In genomic region chr1:26996665-26997064, GRCh38 we compare ENCODE assay signal across 2 cellular contexts.
TF ChIP-seq lines count a peak whose summit lies in the region.

No MANE protein-coding gene starts in this region.

TF ChIP-seq in HCT116, 20 proteins besides CTCF, POLR2A, EP300 and RAD21:
- TF ChIP-seq SP1 (IDR thresholded peaks at IDR 0.05; ENCODE audit: low read depth) (no peak), REST (IDR thresholded peaks at IDR 0.05; ENCODE audit: low read depth) (no peak), ZBTB33 (IDR thresholded peaks at IDR 0.05; ENCODE audit: extremely low read depth, insufficient replicate concordance, low read length) (no peak), YY1 (IDR thresholded peaks at IDR 0.05; ENCODE audit: extremely low read depth, insufficient replicate concordance, low read depth, low read length) (no peak), EZH2phosphoT487 (IDR thresholded peaks at IDR 0.05; ENCODE audit: borderline replicate concordance) (no peak), FOSL1 (IDR thresholded peaks at IDR 0.05; ENCODE audit: low read depth) (no peak), ATF3 (IDR thresholded peaks at IDR 0.05) (no peak), ZNF274 (IDR thresholded peaks at IDR 0.05; ENCODE audit: low read depth, low read length) (no peak), POLR2AphosphoS5 (IDR thresholded peaks at IDR 0.05; ENCODE audit: low read depth, low read length) (no peak), EZH2 (IDR thresholded peaks at IDR 0.05) (no peak), SIN3A (IDR thresholded peaks at IDR 0.05; ENCODE audit: low read depth) (no peak), CEBPB (IDR thresholded peaks at IDR 0.05; ENCODE audit: low read depth) (no peak), SRF (IDR thresholded peaks at IDR 0.05; ENCODE audit: low read depth) (no peak), EGR1 (IDR thresholded peaks at IDR 0.05; ENCODE audit: low read depth) (no peak), ZFX (IDR thresholded peaks at IDR 0.05) (no peak), ELF1 (IDR thresholded peaks at IDR 0.05; ENCODE audit: borderline replicate concordance, low read depth) (no peak), CBX3 (IDR thresholded peaks at IDR 0.05; ENCODE audit: low read depth) (no peak)
- TF ChIP-seq, protein P1, sequence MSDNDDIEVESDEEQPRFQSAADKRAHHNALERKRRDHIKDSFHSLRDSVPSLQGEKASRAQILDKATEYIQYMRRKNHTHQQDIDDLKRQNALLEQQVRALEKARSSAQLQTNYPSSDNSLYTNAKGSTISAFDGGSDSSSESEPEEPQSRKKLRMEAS (IDR thresholded peaks at IDR 0.05): no peak

TF ChIP-seq in WTC11, 78 proteins besides CTCF, POLR2A, EP300 and RAD21:
- TF ChIP-seq SOX15 (CRISPR knock-in tag; IDR thresholded peaks at IDR 0.05): no peak
- TF ChIP-seq ERG (CRISPR knock-in tag; IDR thresholded peaks at IDR 0.05): no peak
- TF ChIP-seq, protein P2, sequence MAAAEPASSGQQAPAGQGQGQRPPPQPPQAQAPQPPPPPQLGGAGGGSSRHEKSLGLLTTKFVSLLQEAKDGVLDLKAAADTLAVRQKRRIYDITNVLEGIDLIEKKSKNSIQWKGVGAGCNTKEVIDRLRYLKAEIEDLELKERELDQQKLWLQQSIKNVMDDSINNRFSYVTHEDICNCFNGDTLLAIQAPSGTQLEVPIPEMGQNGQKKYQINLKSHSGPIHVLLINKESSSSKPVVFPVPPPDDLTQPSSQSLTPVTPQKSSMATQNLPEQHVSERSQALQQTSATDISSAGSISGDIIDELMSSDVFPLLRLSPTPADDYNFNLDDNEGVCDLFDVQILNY (CRISPR knock-in tag; IDR thresholded peaks at IDR 0.05): no peak
- TF ChIP-seq ZNF423 (CRISPR knock-in tag; IDR thresholded peaks at IDR 0.05): no peak
- no peak for TF ChIP-seq TCF7 (CRISPR knock-in tag; IDR thresholded peaks at IDR 0.05; ENCODE audit: low read depth)
- TF ChIP-seq GTF2I (CRISPR knock-in tag; conservative IDR thresholded peaks at IDR 0.05): no peak
- TF ChIP-seq ATF3 (CRISPR knock-in tag; conservative IDR thresholded peaks at IDR 0.05): no peak
- no peak for TF ChIP-seq CREB1 (CRISPR knock-in tag; IDR thresholded peaks at IDR 0.05)
- TF ChIP-seq, protein P3, sequence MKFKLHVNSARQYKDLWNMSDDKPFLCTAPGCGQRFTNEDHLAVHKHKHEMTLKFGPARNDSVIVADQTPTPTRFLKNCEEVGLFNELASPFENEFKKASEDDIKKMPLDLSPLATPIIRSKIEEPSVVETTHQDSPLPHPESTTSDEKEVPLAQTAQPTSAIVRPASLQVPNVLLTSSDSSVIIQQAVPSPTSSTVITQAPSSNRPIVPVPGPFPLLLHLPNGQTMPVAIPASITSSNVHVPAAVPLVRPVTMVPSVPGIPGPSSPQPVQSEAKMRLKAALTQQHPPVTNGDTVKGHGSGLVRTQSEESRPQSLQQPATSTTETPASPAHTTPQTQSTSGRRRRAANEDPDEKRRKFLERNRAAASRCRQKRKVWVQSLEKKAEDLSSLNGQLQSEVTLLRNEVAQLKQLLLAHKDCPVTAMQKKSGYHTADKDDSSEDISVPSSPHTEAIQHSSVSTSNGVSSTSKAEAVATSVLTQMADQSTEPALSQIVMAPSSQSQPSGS (CRISPR knock-in tag; IDR thresholded peaks at IDR 0.05; ENCODE audit: borderline replicate concordance, low read depth): no peak
- no peak for TF ChIP-seq ZNF671 (CRISPR knock-in tag; IDR thresholded peaks at IDR 0.05)
- TF ChIP-seq, protein P4, sequence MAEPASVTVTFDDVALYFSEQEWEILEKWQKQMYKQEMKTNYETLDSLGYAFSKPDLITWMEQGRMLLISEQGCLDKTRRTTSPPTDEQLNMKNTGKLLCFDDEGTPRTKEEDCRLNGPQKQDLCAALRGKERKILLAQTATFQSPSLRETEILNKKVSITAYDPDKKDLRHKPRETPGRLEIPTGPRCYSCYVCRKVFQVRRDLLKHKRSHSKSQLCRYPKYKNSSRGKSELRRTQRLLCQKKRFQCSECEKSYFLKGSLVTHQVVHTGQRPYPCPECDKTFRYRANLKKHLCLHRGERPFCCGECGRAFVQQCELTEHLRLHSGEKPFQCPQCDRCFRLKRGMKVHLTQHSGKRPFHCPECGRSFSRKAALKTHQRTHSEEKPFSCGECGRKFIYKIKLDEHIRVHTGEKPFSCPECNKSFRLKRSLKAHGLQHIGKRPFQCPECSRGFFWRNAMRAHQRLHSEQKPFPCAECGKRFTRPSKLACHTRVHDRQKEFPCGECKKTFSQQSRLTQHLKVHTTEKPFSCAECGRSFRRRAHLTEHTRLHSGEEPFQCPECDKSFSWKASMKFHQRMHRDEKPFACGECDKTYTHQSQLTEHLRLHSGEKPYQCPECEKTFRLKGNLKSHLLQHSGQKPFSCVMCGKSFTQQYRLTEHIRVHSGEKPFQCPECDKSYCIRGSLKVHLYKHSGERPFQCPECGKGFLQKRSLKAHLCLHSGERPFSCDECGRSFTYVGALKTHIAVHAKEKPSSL (CRISPR knock-in tag; conservative IDR thresholded peaks at IDR 0.05): no peak
- no peak for TF ChIP-seq HMGA2 (CRISPR knock-in tag; IDR thresholded peaks at IDR 0.05)
- TF ChIP-seq, protein P5, sequence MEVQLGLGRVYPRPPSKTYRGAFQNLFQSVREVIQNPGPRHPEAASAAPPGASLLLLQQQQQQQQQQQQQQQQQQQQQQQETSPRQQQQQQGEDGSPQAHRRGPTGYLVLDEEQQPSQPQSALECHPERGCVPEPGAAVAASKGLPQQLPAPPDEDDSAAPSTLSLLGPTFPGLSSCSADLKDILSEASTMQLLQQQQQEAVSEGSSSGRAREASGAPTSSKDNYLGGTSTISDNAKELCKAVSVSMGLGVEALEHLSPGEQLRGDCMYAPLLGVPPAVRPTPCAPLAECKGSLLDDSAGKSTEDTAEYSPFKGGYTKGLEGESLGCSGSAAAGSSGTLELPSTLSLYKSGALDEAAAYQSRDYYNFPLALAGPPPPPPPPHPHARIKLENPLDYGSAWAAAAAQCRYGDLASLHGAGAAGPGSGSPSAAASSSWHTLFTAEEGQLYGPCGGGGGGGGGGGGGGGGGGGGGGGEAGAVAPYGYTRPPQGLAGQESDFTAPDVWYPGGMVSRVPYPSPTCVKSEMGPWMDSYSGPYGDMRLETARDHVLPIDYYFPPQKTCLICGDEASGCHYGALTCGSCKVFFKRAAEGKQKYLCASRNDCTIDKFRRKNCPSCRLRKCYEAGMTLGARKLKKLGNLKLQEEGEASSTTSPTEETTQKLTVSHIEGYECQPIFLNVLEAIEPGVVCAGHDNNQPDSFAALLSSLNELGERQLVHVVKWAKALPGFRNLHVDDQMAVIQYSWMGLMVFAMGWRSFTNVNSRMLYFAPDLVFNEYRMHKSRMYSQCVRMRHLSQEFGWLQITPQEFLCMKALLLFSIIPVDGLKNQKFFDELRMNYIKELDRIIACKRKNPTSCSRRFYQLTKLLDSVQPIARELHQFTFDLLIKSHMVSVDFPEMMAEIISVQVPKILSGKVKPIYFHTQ (CRISPR knock-in tag; IDR thresholded peaks at IDR 0.05): no peak
